In the genomic region with DNA sequence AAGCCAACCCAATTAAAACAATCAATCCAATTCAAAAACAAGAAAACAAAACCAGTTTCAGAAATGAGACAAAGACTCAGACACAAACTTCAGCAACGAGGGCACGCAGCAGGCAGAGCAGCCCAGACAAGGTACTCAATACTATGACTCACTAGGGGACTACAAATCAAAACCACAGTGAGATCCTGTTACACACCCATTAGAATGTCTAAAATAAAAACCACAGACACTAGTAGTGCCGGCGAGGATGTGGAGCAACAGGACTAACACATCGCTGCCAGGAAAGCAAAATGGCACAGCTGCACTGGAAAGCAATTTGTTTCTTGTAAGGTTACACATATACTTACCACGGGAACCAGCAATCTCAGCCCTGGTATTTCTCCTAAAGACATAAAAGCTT, we compare ENCODE assay signal across 8 cellular contexts. TPM values are rescaled to one million over a fixed set of nuclear protein-coding genes. Genes with fewer than 3 reads are reported as not detected.
DNase-seq lines count a peak whose midpoint lies in the region; ATAC-seq and TF ChIP-seq lines count a peak whose summit lies in the region.

No MANE protein-coding gene starts in this region.

- H3K4me1 Mint-ChIP-seq in activated T-cell treated with anti-CD3 and anti-CD28 coated beads, Interleukin-2, amount 50 U/mL, for 72 hours (ENCODE audit: low read depth) = peaks cover 8% of the 10 kb centered on the region
- no peaks in the 10 kb centered on the region for H3K4me1 Mint-ChIP-seq in Caco-2 (ENCODE audit: low read depth, unreplicated experiment)

- no TSS peak for BruUV-seq in Caco-2 (replicated peaks; lab: Mats Ljungman, UMichigan)

- peaks cover 30% of the 10 kb centered on the region for H3K27me3 Mint-ChIP-seq in activated T-cell treated with anti-CD3 and anti-CD28 coated beads, Interleukin-2, amount 50 U/mL, for 72 hours (ENCODE audit: low read depth)
- H3K27me3 Mint-ChIP-seq in Caco-2 (ENCODE audit: insufficient read depth, unreplicated experiment) = peaks cover 7% of the 10 kb centered on the region

- H3K27me3 ChIP-seq in Caco-2 (replicated peaks; ENCODE audit: control insufficient read depth, insufficient read depth, low read length) = no peaks in the 10 kb centered on the region

- H3K4me1 ChIP-seq in Caco-2 = no peaks in the 10 kb centered on the region

- intact Hi-C loops in Caco-2 (cut with micrococcal nuclease; ENCODE audit: unreplicated experiment) = no loop called here

- no peaks in the 10 kb centered on the region for H3K36me3 ChIP-seq in Caco-2 (ENCODE audit: control insufficient read depth, insufficient read depth, low read length)

- POLR2A ChIA-PET in Caco-2 (lab: Charles Lee) = no interaction called here

- no peak for TF ChIP-seq CTCF in Caco-2 (IDR thresholded peaks at IDR 0.05; ENCODE audit: insufficient read depth in 1 of 2, low read depth in 1 of 2, low read length in 1 of 2, severe bottlenecking in 1 of 2, unreplicated experiment in 1 of 2)

- peak overlapping the region in 1 of 2 donors; percentile 1 for H3K4me3 Mint-ChIP-seq in activated T-cell treated with anti-CD3 and anti-CD28 coated beads, Interleukin-2, amount 50 U/mL, for 72 hours
- no peak overlapping the region for H3K4me3 Mint-ChIP-seq in Caco-2 (ENCODE audit: unreplicated experiment)

- no peak overlapping the region for H3K27ac Mint-ChIP-seq in activated T-cell treated with anti-CD3 and anti-CD28 coated beads, Interleukin-2, amount 50 U/mL, for 72 hours
- H3K27ac Mint-ChIP-seq in Caco-2 (ENCODE audit: unreplicated experiment) = no peak overlapping the region

- CTCF ChIA-PET in Caco-2 (lab: Charles Lee) = no interaction called here

- peak; percentile 99 for ATAC-seq in activated T-cell treated with anti-CD3 and anti-CD28 coated beads, Interleukin-2, amount 50 U/mL, for 72 hours (replicated peaks in 1 of 2)
- no peak for ATAC-seq in GM19023 (IDR thresholded peaks at IDR 0.05; ENCODE audit: unreplicated experiment)

- no peak overlapping the region for H3K4me3 ChIP-seq in Caco-2 (ENCODE audit: low read depth, low read length)

- no peaks in the 10 kb centered on the region for H3K9me3 Mint-ChIP-seq in activated T-cell treated with anti-CD3 and anti-CD28 coated beads, Interleukin-2, amount 50 U/mL, for 72 hours
- H3K9me3 Mint-ChIP-seq in Caco-2 (ENCODE audit: unreplicated experiment) = peaks cover 22% of the 10 kb centered on the region

- peak; percentile 14 for DNase-seq in DMS79 treated with DMSO at 0.1 percent for 48 hours (lab: John Stamatoyannopoulos, UW)
- peak; percentile 68 for DNase-seq in LHCN-M2 (ENCODE audit: low read depth)
- peak; percentile 45 to 46 for DNase-seq in activated T-cell treated with anti-CD3 and anti-CD28 coated beads, Interleukin-2, amount 50 U/mL, for 72 hours
- peak; percentile 30 for DNase-seq in mesenteric fat pad (ENCODE audit: low spot score)
- no peak for DNase-seq in putamen (ENCODE audit: low spot score)
- no peak for DNase-seq in NCI-H2081 treated with DMSO at 0.1 percent for 48 hours (lab: John Stamatoyannopoulos, UW)
- DNase-seq in Caco-2 = no peak

- H3K36me3 Mint-ChIP-seq in activated T-cell treated with anti-CD3 and anti-CD28 coated beads, Interleukin-2, amount 50 U/mL, for 72 hours (ENCODE audit: insufficient read depth in 2 of 2) = no peaks in the 10 kb centered on the region
- no peaks in the 10 kb centered on the region for H3K36me3 Mint-ChIP-seq in Caco-2 (ENCODE audit: insufficient read depth, unreplicated experiment)

- H3K9me3 ChIP-seq in Caco-2 = peaks cover 4% of the 10 kb centered on the region; the same call in 1 of the 2 replicates

RNA-seq across cellular contexts. Expression of a gene that starts 28.4 kb away (rescaled TPM):
- total RNA-seq in LHCN-M2 (2014; rRNA removed) (not detected in 2 replicates), mesenteric fat pad (not detected), Caco-2 (2022) (not detected in 2 replicates)
- not detected for polyA plus RNA-seq in LHCN-M2 (2012)
- total RNA-seq in activated T-cell treated with anti-CD3 and anti-CD28 coated beads, Interleukin-2, amount 50 U/mL, for 72 hours = not detected

RNA-seq across cellular contexts. Expression of a gene that starts 43.4 kb away (rescaled TPM):
- not detected in 2 replicates for total RNA-seq in LHCN-M2 (2014; rRNA removed)
- polyA plus RNA-seq in LHCN-M2 (2012) = not detected
- 1 to 10 TPM; 1.3 to 2.1 TPM for total RNA-seq in activated T-cell treated with anti-CD3 and anti-CD28 coated beads, Interleukin-2, amount 50 U/mL, for 72 hours
- total RNA-seq in mesenteric fat pad = not detected
- total RNA-seq in Caco-2 (2022) = 4.9 and 8.2 TPM in 2 replicates

RNA-seq across cellular contexts. Expression of a gene that starts 59.2 kb away (rescaled TPM):
- total RNA-seq in LHCN-M2 (2014; rRNA removed) (not detected in 2 replicates), mesenteric fat pad (not detected), Caco-2 (2022) (not detected in 2 replicates)
- not detected for polyA plus RNA-seq in LHCN-M2 (2012)
- not detected for total RNA-seq in activated T-cell treated with anti-CD3 and anti-CD28 coated beads, Interleukin-2, amount 50 U/mL, for 72 hours

RNA-seq across cellular contexts. Expression of a gene that starts 59.2 kb away (rescaled TPM):
- total RNA-seq in LHCN-M2 (2014; rRNA removed) = not detected in 2 replicates
- polyA plus RNA-seq in LHCN-M2 (2012) = not detected
- total RNA-seq in activated T-cell treated with anti-CD3 and anti-CD28 coated beads, Interleukin-2, amount 50 U/mL, for 72 hours = not detected
- total RNA-seq in mesenteric fat pad = not detected
- total RNA-seq in Caco-2 (2022) = not detected in 2 replicates

Comparison
In these comparisons a context has a peak if more than half of its experiments do, and no peak if none do; other contexts are left out.
1. DNase-seq: peak in DMS79 treated with DMSO at 0.1 percent for 48 hours (single experiment), LHCN-M2 (single experiment), activated T-cell treated with anti-CD3 and anti-CD28 coated beads, Interleukin-2, amount 50 U/mL, for 72 hours (2 of 2) and mesenteric fat pad (single experiment); none in putamen (single experiment), NCI-H2081 treated with DMSO at 0.1 percent for 48 hours (single experiment) and Caco-2 (0 of 2).